In the genomic region with DNA sequence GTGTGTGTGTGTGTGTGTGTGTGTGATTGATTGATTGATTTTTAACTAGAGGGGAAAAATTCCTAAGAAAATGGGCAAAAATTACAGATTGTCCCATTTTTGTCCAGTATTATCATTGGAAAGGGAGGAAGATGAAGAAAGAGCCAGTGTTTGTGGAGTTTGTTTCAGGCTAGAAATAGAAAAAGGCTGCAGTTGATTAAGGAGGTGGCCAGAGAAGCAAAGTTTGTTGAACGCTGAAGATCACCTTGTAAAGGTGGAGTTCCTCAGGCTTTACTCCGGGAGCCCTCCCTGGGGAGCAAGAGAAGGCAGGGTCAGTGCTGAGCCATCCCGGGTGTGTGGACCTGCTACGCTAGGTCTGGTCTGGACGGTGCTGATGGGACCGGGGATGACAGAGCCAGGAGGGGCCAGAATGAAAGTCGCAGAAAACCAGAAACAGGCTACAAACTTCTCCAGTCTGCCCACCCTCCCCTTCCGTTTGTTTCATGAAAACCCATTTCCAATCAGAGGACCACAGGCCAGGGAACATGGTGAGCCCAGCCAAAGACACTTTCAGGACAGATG, we compare ENCODE assay signal across 17 cellular contexts.
DNase-seq lines count a peak whose midpoint lies in the region; ATAC-seq and TF ChIP-seq lines count a peak whose summit lies in the region.
"Had no signal": no experiment of that assay in that cellular context is flagged by ENCODE, and none has a peak within 500 bp of the region (broad histone marks: within the 10 kb centered on the region; RNA-seq: fewer than 3 reads in every experiment).

No MANE protein-coding gene starts in this region.

- no peaks in the 10 kb centered on the region for H3K9me3 Mint-ChIP-seq in endothelial cell (ENCODE audit: unreplicated experiment)
- no peaks in the 10 kb centered on the region for H3K9me3 Mint-ChIP-seq in activated T-helper 1 cell treated with anti-CD3 and anti-CD28 coated beads, Interleukin-12 subunit alpha, Interleukin-12 subunit beta, Interleukin-2, Interleukin-4 antibody, amounts not matched to agents 30 ng/mL and 10 ng/mL and 1 ng/mL, durations not matched to agents 14 hours and 24 hours and 36 hours

- H3K9me3 ChIP-seq in HUES48 (ENCODE audit: control insufficient read depth, insufficient read depth, low read length): no peaks in the 10 kb centered on the region
- H3K9me3 ChIP-seq in mucosa of rectum (ENCODE audit: control insufficient read depth in 2 of 2, low read length in 2 of 2): no peaks in the 10 kb centered on the region
- no peaks in the 10 kb centered on the region for H3K9me3 ChIP-seq in stomach smooth muscle (ENCODE audit: control insufficient read depth in 2 of 2, low read length in 2 of 2)
- H3K9me3 ChIP-seq in psoas muscle: no peaks in the 10 kb centered on the region
- no peaks in the 10 kb centered on the region for H3K9me3 ChIP-seq in testis
- H3K9me3 ChIP-seq: Caco-2 had no signal

- intact Hi-C loops in activated T-helper 1 cell treated with anti-CD3 and anti-CD28 coated beads, Interleukin-12 subunit alpha, Interleukin-12 subunit beta, Interleukin-2, Interleukin-4 antibody, amounts not matched to agents 30 ng/mL and 10 ng/mL and 1 ng/mL, durations not matched to agents 14 hours and 24 hours and 36 hours (cut with micrococcal nuclease): loop anchor here (5.0 kb wide), 1 partner anchor 210 kb away; no protein-coding TSS in a partner anchor
- intact Hi-C loops in psoas muscle (cut with DNase I): no loop called here
- intact Hi-C loops in testis (cut with DNase I; ENCODE audit: low total_unique reads): no loop called here

- H3K27ac ChIP-seq in HUES48 (ENCODE audit: low read depth, low read length) (no peak overlapping the region), mucosa of rectum (ENCODE audit: low read depth in 2 of 2, low read length in 2 of 2) (peak overlapping the region; percentile 70 to 75), stomach smooth muscle (ENCODE audit: low read length) (no peak overlapping the region), psoas muscle (no peak overlapping the region), testis (no peak overlapping the region)

- H3K27me3 ChIP-seq in HUES48 (ENCODE audit: control insufficient read depth, insufficient read depth, low read length) (peaks cover 98% of the 10 kb centered on the region), mucosa of rectum (ENCODE audit: control insufficient read depth in 2 of 2, insufficient read depth in 2 of 2, low read length in 2 of 2) (peaks cover 14 to 24% of the 10 kb centered on the region in 2 donors), stomach smooth muscle (ENCODE audit: control insufficient read depth in 1 of 2, insufficient read depth in 2 of 2, low read length in 2 of 2) (peaks cover 12 to 18% of the 10 kb centered on the region in 2 donors), psoas muscle (ENCODE audit: insufficient read depth in 3 of 3, low read length in 2 of 3) (peaks cover 2 to 85% (median 26%) of the 10 kb centered on the region in 3 donors), testis (no peaks in the 10 kb centered on the region)

- TF ChIP-seq CTCF in endothelial cell (IDR thresholded peaks at IDR 0.05; ENCODE audit: unreplicated experiment) (no peak), psoas muscle (IDR thresholded peaks at IDR 0.05) (no peak), testis (IDR thresholded peaks at IDR 0.05) (no peak)

- DNase-seq in endothelial cell (ENCODE audit: low spot score): no peak
- no peak for DNase-seq in activated T-helper 1 cell treated with anti-CD3 and anti-CD28 coated beads, Interleukin-12 subunit alpha, Interleukin-12 subunit beta, Interleukin-2, Interleukin-4 antibody, amounts not matched to agents 30 ng/mL and 10 ng/mL and 1 ng/mL, durations not matched to agents 14 hours and 24 hours and 36 hours (ENCODE audit: low spot score)
- DNase-seq in activated naive CD4-positive, alpha-beta T cell treated with Interleukin-2 at 50 U/mL for 16 hours: no peak
- DNase-seq in psoas muscle: no peak
- DNase-seq in testis: no peak
- DNase-seq: AML-193, Caco-2, DMS53, KG1, NCI-H1092, NCI-H2107, NCI-H226, NCI-H69, PC-3 had no signal

- no peak overlapping the region for H3K9ac ChIP-seq in HUES48 (ENCODE audit: low read depth, low read length)
- peak overlapping the region in 1 of 2 donors; percentile 54 for H3K9ac ChIP-seq in mucosa of rectum (ENCODE audit: low read depth in 1 of 2, low read length in 2 of 2)
- peak overlapping the region in 1 of 2 donors; percentile 59 for H3K9ac ChIP-seq in stomach smooth muscle (ENCODE audit: low read length in 2 of 2)

- H3K4me3 ChIP-seq in HUES48 (ENCODE audit: low read depth, low read length) (peak overlapping the region; percentile 66; the same call in 1 of the 2 replicates), mucosa of rectum (ENCODE audit: low read length in 2 of 2) (peak overlapping the region; percentile 44 to 48), stomach smooth muscle (ENCODE audit: low read length in 2 of 2) (peak overlapping the region; percentile 64 to 74), psoas muscle (no peak overlapping the region), testis (no peak overlapping the region)

- no peaks in the 10 kb centered on the region for H3K36me3 Mint-ChIP-seq in endothelial cell (ENCODE audit: low read depth, unreplicated experiment)
- no peaks in the 10 kb centered on the region for H3K36me3 Mint-ChIP-seq in activated T-helper 1 cell treated with anti-CD3 and anti-CD28 coated beads, Interleukin-12 subunit alpha, Interleukin-12 subunit beta, Interleukin-2, Interleukin-4 antibody, amounts not matched to agents 30 ng/mL and 10 ng/mL and 1 ng/mL, durations not matched to agents 14 hours and 24 hours and 36 hours (ENCODE audit: low read depth)

- H3K4me1 Mint-ChIP-seq in endothelial cell (ENCODE audit: unreplicated experiment): peaks cover 15% of the 10 kb centered on the region
- H3K4me1 Mint-ChIP-seq in activated T-helper 1 cell treated with anti-CD3 and anti-CD28 coated beads, Interleukin-12 subunit alpha, Interleukin-12 subunit beta, Interleukin-2, Interleukin-4 antibody, amounts not matched to agents 30 ng/mL and 10 ng/mL and 1 ng/mL, durations not matched to agents 14 hours and 24 hours and 36 hours (ENCODE audit: low read depth): no peaks in the 10 kb centered on the region

- H3K4me3 Mint-ChIP-seq in endothelial cell (ENCODE audit: unreplicated experiment): peak overlapping the region; percentile 83
- no peak overlapping the region for H3K4me3 Mint-ChIP-seq in activated T-helper 1 cell treated with anti-CD3 and anti-CD28 coated beads, Interleukin-12 subunit alpha, Interleukin-12 subunit beta, Interleukin-2, Interleukin-4 antibody, amounts not matched to agents 30 ng/mL and 10 ng/mL and 1 ng/mL, durations not matched to agents 14 hours and 24 hours and 36 hours

- TF ChIP-seq POLR2A in testis (IDR thresholded peaks at IDR 0.05): no peak

- WGBS in psoas muscle, 3 donors: 2 to 5% (median 2%) methylated on average over 8 of the region's 8 CpGs
- 29 to 31% methylated on average over 8 of the region's 8 CpGs for WGBS in testis, 2 donors

- H3K27ac Mint-ChIP-seq in endothelial cell (ENCODE audit: unreplicated experiment): no peak overlapping the region
- no peak overlapping the region for H3K27ac Mint-ChIP-seq in activated T-helper 1 cell treated with anti-CD3 and anti-CD28 coated beads, Interleukin-12 subunit alpha, Interleukin-12 subunit beta, Interleukin-2, Interleukin-4 antibody, amounts not matched to agents 30 ng/mL and 10 ng/mL and 1 ng/mL, durations not matched to agents 14 hours and 24 hours and 36 hours

- H3K4me1 ChIP-seq in HUES48 (ENCODE audit: control insufficient read depth, insufficient read depth, low read length) (peaks cover 41% of the 10 kb centered on the region), mucosa of rectum (ENCODE audit: control insufficient read depth in 2 of 2, insufficient read depth in 2 of 2, low read length in 2 of 2) (no peaks in the 10 kb centered on the region), stomach smooth muscle (ENCODE audit: control insufficient read depth, insufficient read depth, low read length) (peaks cover 19% of the 10 kb centered on the region), psoas muscle (no peaks in the 10 kb centered on the region), testis (no peaks in the 10 kb centered on the region)
- H3K4me1 ChIP-seq: Caco-2 had no signal

- ATAC-seq in psoas muscle: no peak
- ATAC-seq: PC-3 had no signal

- H3K36me3 ChIP-seq in HUES48 (ENCODE audit: control insufficient read depth, insufficient read depth, low read length) (no peaks in the 10 kb centered on the region), mucosa of rectum (ENCODE audit: control insufficient read depth in 2 of 2, insufficient read depth in 2 of 2, low read length in 2 of 2) (no peaks in the 10 kb centered on the region), stomach smooth muscle (ENCODE audit: control insufficient read depth in 2 of 2, insufficient read depth in 2 of 2, low read length in 2 of 2) (no peaks in the 10 kb centered on the region), psoas muscle (ENCODE audit: insufficient read depth in 1 of 2, low read depth in 1 of 2) (no peaks in the 10 kb centered on the region), testis (ENCODE audit: low read depth, missing control alignments) (no peaks in the 10 kb centered on the region)

- H3K27me3 Mint-ChIP-seq in endothelial cell (ENCODE audit: unreplicated experiment): peaks cover 28% of the 10 kb centered on the region
- H3K27me3 Mint-ChIP-seq in activated T-helper 1 cell treated with anti-CD3 and anti-CD28 coated beads, Interleukin-12 subunit alpha, Interleukin-12 subunit beta, Interleukin-2, Interleukin-4 antibody, amounts not matched to agents 30 ng/mL and 10 ng/mL and 1 ng/mL, durations not matched to agents 14 hours and 24 hours and 36 hours (ENCODE audit: insufficient read depth): peaks cover 58% of the 10 kb centered on the region

Comparison
In these comparisons a context has a peak if more than half of its experiments do, and no peak if none do; other contexts are left out.
1. H3K27ac ChIP-seq: peak in mucosa of rectum (2 of 2); none in HUES48 (single experiment), stomach smooth muscle (single experiment), psoas muscle (single experiment) and testis (0 of 2).
2. H3K4me3 ChIP-seq: peak in HUES48 (single experiment), mucosa of rectum (2 of 2) and stomach smooth muscle (2 of 2); none in psoas muscle (single experiment) and testis (0 of 2).